In the genomic region with DNA sequence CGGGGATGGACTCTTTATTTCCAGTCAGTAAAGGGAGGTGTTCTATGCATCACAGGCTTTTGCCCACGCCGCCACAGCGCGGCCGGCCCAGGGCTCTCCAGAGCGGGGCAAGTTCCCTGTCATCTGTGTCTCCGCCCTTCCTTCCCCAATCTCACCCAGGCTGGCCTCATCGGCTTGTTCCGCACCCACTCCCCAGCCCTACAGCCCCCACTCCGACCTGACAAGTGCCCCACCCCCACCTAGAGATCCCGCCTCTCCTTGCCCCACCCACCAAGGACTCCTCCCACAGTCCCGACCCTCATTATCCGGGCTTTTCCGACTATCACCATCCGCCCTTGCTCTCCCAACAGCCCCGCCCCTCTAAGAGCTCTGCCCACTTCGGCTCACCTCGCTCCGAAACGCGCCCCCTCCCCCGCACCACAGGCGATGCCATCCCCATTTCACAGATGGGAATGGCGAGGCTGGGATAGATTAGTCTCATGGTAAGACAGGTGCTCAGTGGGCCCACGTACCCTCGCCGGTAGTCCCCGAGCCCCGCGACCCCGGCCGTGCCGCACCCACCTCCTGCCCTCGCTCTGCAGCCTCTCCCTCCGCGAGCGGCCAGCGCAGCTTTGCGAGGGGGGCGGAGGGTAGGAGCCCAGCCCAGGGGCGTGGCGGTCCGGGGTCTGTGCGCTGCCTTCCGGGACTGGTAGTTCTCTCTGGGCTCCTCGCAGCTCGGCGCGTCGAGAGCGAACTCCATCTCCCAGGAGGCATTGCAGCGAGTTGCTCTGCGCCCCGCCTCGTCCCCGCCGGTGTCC, we compare ENCODE assay signal across 1 cellular context.
TF ChIP-seq lines count a peak whose summit lies in the region.

A gene with protein sequence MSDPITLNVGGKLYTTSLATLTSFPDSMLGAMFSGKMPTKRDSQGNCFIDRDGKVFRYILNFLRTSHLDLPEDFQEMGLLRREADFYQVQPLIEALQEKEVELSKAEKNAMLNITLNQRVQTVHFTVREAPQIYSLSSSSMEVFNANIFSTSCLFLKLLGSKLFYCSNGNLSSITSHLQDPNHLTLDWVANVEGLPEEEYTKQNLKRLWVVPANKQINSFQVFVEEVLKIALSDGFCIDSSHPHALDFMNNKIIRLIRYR (minus strand): TSS at position 615 of the 797 bp plus-strand sequence. CDS start 14,072 bp downstream, outside the sequence.

TF ChIP-seq in K562, 482 proteins besides CTCF, POLR2A, EP300 and RAD21 (continued from another document and continues in another):
- TF ChIP-seq, protein P1, sequence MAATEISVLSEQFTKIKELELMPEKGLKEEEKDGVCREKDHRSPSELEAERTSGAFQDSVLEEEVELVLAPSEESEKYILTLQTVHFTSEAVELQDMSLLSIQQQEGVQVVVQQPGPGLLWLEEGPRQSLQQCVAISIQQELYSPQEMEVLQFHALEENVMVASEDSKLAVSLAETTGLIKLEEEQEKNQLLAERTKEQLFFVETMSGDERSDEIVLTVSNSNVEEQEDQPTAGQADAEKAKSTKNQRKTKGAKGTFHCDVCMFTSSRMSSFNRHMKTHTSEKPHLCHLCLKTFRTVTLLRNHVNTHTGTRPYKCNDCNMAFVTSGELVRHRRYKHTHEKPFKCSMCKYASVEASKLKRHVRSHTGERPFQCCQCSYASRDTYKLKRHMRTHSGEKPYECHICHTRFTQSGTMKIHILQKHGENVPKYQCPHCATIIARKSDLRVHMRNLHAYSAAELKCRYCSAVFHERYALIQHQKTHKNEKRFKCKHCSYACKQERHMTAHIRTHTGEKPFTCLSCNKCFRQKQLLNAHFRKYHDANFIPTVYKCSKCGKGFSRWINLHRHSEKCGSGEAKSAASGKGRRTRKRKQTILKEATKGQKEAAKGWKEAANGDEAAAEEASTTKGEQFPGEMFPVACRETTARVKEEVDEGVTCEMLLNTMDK (IDR thresholded peaks at IDR 0.05; ENCODE audit: borderline replicate concordance, insufficient read depth, low read depth, low read length, poor library complexity, severe bottlenecking): no peak
- TF ChIP-seq SMAD4 (CRISPR knock-in tag; conservative IDR thresholded peaks at IDR 0.05) (peak; percentile 63; the same call in 1 of the 2 replicates), ZNF165 (CRISPR knock-in tag; IDR thresholded peaks at IDR 0.05; ENCODE audit: borderline replicate concordance) (no peak), ZNF551 (CRISPR knock-in tag; IDR thresholded peaks at IDR 0.05) (no peak), NRF1 (conservative IDR thresholded peaks at IDR 0.05 in 1 of 2, IDR thresholded peaks at IDR 0.05 in 1 of 2) (peak; percentile 86 to 89), PHF21A (IDR thresholded peaks at IDR 0.05; ENCODE audit: borderline replicate concordance, low read depth) (no peak), GTF2F1 (IDR thresholded peaks at IDR 0.05; ENCODE audit: low read depth, low read length) (no peak), ZNF444 (CRISPR knock-in tag; IDR thresholded peaks at IDR 0.05) (no peak), ARNT (IDR thresholded peaks at IDR 0.05) (0 out of 4 replicates have a peak, but pooled peaks of 1 of the 2 experiments have one; percentile 25), JUN (IDR thresholded peaks at IDR 0.05; ENCODE audit: borderline replicate concordance, low read depth, low read length) (no peak; the same call in 1 of the 2 replicates), JUN (CRISPR knock-in tag; IDR thresholded peaks at IDR 0.05; ENCODE audit: borderline replicate concordance) (no peak), SREBF2 (CRISPR knock-in tag; IDR thresholded peaks at IDR 0.05) (no peak), BDP1 (IDR thresholded peaks at IDR 0.05; ENCODE audit: insufficient read depth, insufficient read length) (no peak), ZNF197 (CRISPR knock-in tag; IDR thresholded peaks at IDR 0.05; ENCODE audit: low read depth) (peak; percentile 90; the same call in 1 of the 2 replicates), FOXM1 (IDR thresholded peaks at IDR 0.05; ENCODE audit: low read depth) (peak; percentile 77; the same call in 1 of the 2 replicates), FOXM1 (CRISPR knock-in tag; IDR thresholded peaks at IDR 0.05; ENCODE audit: low read depth) (no peak), CTBP1 (IDR thresholded peaks at IDR 0.05; ENCODE audit: borderline replicate concordance) (peak; percentile 73), TCF3 (CRISPR knock-in tag; IDR thresholded peaks at IDR 0.05) (peak; percentile 46), SNAPC5 (CRISPR knock-in tag; IDR thresholded peaks at IDR 0.05) (no peak), ZNF75A (CRISPR knock-in tag; IDR thresholded peaks at IDR 0.05) (no peak), ZBTB17 (CRISPR knock-in tag; IDR thresholded peaks at IDR 0.05) (0 out of 2 replicates have a peak, but pooled peaks have one; percentile 53)
- TF ChIP-seq, protein P2, sequence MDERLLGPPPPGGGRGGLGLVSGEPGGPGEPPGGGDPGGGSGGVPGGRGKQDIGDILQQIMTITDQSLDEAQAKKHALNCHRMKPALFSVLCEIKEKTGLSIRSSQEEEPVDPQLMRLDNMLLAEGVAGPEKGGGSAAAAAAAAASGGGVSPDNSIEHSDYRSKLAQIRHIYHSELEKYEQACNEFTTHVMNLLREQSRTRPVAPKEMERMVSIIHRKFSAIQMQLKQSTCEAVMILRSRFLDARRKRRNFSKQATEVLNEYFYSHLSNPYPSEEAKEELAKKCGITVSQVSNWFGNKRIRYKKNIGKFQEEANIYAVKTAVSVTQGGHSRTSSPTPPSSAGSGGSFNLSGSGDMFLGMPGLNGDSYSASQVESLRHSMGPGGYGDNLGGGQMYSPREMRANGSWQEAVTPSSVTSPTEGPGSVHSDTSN (CRISPR knock-in tag; IDR thresholded peaks at IDR 0.05; ENCODE audit: low read depth): no peak
- TF ChIP-seq, protein P2 (tag; conservative IDR thresholded peaks at IDR 0.05; ENCODE audit: low read depth): no peak
- TF ChIP-seq, protein P3, sequence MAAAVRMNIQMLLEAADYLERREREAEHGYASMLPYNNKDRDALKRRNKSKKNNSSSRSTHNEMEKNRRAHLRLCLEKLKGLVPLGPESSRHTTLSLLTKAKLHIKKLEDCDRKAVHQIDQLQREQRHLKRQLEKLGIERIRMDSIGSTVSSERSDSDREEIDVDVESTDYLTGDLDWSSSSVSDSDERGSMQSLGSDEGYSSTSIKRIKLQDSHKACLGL (CRISPR knock-in tag; IDR thresholded peaks at IDR 0.05; ENCODE audit: borderline replicate concordance, poor library complexity, severe bottlenecking): no peak
- TF ChIP-seq, protein P4, sequence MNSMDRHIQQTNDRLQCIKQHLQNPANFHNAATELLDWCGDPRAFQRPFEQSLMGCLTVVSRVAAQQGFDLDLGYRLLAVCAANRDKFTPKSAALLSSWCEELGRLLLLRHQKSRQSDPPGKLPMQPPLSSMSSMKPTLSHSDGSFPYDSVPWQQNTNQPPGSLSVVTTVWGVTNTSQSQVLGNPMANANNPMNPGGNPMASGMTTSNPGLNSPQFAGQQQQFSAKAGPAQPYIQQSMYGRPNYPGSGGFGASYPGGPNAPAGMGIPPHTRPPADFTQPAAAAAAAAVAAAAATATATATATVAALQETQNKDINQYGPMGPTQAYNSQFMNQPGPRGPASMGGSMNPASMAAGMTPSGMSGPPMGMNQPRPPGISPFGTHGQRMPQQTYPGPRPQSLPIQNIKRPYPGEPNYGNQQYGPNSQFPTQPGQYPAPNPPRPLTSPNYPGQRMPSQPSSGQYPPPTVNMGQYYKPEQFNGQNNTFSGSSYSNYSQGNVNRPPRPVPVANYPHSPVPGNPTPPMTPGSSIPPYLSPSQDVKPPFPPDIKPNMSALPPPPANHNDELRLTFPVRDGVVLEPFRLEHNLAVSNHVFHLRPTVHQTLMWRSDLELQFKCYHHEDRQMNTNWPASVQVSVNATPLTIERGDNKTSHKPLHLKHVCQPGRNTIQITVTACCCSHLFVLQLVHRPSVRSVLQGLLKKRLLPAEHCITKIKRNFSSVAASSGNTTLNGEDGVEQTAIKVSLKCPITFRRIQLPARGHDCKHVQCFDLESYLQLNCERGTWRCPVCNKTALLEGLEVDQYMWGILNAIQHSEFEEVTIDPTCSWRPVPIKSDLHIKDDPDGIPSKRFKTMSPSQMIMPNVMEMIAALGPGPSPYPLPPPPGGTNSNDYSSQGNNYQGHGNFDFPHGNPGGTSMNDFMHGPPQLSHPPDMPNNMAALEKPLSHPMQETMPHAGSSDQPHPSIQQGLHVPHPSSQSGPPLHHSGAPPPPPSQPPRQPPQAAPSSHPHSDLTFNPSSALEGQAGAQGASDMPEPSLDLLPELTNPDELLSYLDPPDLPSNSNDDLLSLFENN (IDR thresholded peaks at IDR 0.05; ENCODE audit: low read depth in 2 of 2, low read length in 2 of 2): no peak
- TF ChIP-seq, protein P5, sequence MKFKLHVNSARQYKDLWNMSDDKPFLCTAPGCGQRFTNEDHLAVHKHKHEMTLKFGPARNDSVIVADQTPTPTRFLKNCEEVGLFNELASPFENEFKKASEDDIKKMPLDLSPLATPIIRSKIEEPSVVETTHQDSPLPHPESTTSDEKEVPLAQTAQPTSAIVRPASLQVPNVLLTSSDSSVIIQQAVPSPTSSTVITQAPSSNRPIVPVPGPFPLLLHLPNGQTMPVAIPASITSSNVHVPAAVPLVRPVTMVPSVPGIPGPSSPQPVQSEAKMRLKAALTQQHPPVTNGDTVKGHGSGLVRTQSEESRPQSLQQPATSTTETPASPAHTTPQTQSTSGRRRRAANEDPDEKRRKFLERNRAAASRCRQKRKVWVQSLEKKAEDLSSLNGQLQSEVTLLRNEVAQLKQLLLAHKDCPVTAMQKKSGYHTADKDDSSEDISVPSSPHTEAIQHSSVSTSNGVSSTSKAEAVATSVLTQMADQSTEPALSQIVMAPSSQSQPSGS (CRISPR knock-in tag; IDR thresholded peaks at IDR 0.05): no peak
- TF ChIP-seq, protein P6, sequence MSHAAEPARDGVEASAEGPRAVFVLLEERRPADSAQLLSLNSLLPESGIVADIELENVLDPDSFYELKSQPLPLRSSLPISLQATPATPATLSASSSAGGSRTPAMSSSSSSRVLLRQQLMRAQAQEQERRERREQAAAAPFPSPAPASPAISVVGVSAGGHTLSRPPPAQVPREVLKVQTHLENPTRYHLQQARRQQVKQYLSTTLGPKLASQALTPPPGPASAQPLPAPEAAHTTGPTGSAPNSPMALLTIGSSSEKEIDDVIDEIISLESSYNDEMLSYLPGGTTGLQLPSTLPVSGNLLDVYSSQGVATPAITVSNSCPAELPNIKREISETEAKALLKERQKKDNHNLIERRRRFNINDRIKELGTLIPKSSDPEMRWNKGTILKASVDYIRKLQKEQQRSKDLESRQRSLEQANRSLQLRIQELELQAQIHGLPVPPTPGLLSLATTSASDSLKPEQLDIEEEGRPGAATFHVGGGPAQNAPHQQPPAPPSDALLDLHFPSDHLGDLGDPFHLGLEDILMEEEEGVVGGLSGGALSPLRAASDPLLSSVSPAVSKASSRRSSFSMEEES (CRISPR knock-in tag; IDR thresholded peaks at IDR 0.05): no peak
- TF ChIP-seq, protein P7, sequence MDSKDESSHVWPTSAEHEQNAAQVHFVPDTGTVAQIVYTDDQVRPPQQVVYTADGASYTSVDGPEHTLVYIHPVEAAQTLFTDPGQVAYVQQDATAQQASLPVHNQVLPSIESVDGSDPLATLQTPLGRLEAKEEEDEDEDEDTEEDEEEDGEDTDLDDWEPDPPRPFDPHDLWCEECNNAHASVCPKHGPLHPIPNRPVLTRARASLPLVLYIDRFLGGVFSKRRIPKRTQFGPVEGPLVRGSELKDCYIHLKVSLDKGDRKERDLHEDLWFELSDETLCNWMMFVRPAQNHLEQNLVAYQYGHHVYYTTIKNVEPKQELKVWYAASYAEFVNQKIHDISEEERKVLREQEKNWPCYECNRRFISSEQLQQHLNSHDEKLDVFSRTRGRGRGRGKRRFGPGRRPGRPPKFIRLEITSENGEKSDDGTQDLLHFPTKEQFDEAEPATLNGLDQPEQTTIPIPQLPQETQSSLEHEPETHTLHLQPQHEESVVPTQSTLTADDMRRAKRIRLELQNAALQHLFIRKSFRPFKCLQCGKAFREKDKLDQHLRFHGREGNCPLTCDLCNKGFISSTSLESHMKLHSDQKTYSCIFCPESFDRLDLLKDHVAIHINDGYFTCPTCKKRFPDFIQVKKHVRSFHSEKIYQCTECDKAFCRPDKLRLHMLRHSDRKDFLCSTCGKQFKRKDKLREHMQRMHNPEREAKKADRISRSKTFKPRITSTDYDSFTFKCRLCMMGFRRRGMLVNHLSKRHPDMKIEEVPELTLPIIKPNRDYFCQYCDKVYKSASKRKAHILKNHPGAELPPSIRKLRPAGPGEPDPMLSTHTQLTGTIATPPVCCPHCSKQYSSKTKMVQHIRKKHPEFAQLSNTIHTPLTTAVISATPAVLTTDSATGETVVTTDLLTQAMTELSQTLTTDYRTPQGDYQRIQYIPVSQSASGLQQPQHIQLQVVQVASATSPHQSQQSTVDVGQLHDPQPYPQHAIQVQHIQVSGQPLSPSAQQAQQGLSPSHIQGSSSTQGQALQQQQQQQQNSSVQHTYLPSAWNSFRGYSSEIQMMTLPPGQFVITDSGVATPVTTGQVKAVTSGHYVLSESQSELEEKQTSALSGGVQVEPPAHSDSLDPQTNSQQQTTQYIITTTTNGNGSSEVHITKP (IDR thresholded peaks at IDR 0.05; ENCODE audit: partially characterized antibody): no peak
- TF ChIP-seq, protein P8, sequence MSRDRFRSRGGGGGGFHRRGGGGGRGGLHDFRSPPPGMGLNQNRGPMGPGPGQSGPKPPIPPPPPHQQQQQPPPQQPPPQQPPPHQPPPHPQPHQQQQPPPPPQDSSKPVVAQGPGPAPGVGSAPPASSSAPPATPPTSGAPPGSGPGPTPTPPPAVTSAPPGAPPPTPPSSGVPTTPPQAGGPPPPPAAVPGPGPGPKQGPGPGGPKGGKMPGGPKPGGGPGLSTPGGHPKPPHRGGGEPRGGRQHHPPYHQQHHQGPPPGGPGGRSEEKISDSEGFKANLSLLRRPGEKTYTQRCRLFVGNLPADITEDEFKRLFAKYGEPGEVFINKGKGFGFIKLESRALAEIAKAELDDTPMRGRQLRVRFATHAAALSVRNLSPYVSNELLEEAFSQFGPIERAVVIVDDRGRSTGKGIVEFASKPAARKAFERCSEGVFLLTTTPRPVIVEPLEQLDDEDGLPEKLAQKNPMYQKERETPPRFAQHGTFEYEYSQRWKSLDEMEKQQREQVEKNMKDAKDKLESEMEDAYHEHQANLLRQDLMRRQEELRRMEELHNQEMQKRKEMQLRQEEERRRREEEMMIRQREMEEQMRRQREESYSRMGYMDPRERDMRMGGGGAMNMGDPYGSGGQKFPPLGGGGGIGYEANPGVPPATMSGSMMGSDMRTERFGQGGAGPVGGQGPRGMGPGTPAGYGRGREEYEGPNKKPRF (IDR thresholded peaks at IDR 0.05; ENCODE audit: low read depth, low read length): no peak
